ENCODE assay signal across 7 cellular contexts in genomic region chr15:89893696-89894450, GRCh38. TPM values are rescaled to one million over a fixed set of nuclear protein-coding genes. Genes with fewer than 3 reads are reported as not detected.
A peak's percentile ranks its signal among the peaks of the same experiment; 100 is the strongest.
DNase-seq lines count a peak whose midpoint lies in the region; ATAC-seq, FAIRE-seq and TF ChIP-seq lines count a peak whose summit lies in the region.

AP3S2 (minus strand) TSS chr15:89893994; CDS start chr15:89893949, 45 bp downstream.

- peak within 1 kb of the TSS; percentile 100 for H3K4me3 Mint-ChIP-seq in T-helper 2 cell treated with Interferon-gamma antibody and Interleukin-4, amounts not matched to agents 5 μg/mL and 100 μg/mL, for 36 hours
- peak within 1 kb of the TSS; percentile 97 for H3K4me3 Mint-ChIP-seq in astrocyte (ENCODE audit: unreplicated experiment)

- H3K36me3 ChIP-seq in astrocyte (ENCODE audit: insufficient read depth, low read length) (peaks cover 1% of the 10 kb centered on the region), hepatocyte (replicated peaks; ENCODE audit: insufficient read depth, low read depth) (no peaks in the 10 kb centered on the region)

- H3K79me2 ChIP-seq in astrocyte (ENCODE audit: insufficient read depth, low read length) (peaks cover 33% of the 10 kb centered on the region), hepatocyte (peaks cover 29% of the 10 kb centered on the region)

- H3K4me2 ChIP-seq in astrocyte (ENCODE audit: low read length) (peak within 1 kb of the TSS; percentile 90), hepatocyte (peak within 1 kb of the TSS; percentile 79)

- H3K27me3 Mint-ChIP-seq in T-helper 2 cell treated with Interferon-gamma antibody and Interleukin-4, amounts not matched to agents 5 μg/mL and 100 μg/mL, for 36 hours (ENCODE audit: low read depth): no peaks in the 10 kb centered on the region
- H3K27me3 Mint-ChIP-seq in astrocyte (ENCODE audit: low read depth, unreplicated experiment): no peaks in the 10 kb centered on the region

- H3K4me1 Mint-ChIP-seq in T-helper 2 cell treated with Interferon-gamma antibody and Interleukin-4, amounts not matched to agents 5 μg/mL and 100 μg/mL, for 36 hours (ENCODE audit: low read depth): peaks cover 31% of the 10 kb centered on the region
- no peaks in the 10 kb centered on the region for H3K4me1 Mint-ChIP-seq in astrocyte (ENCODE audit: low read depth, unreplicated experiment)

- TF ChIP-seq CTCF in astrocyte (IDR thresholded peaks at IDR 0.05; ENCODE audit: insufficient read depth, low read depth, low read length) (no peak), hepatocyte (IDR thresholded peaks at IDR 0.05; ENCODE audit: poor library complexity) (no peak)

- H3K4me3 ChIP-seq in astrocyte (ENCODE audit: insufficient read depth, low read depth, low read length): peak within 1 kb of the TSS; percentile 92
- H3K4me3 ChIP-seq in hepatocyte: peak within 1 kb of the TSS; percentile 74

- no peaks in the 10 kb centered on the region for H3K9me2 ChIP-seq in hepatocyte (replicated peaks; ENCODE audit: insufficient read depth)

- no peak for FAIRE-seq in astrocyte (lab: Jason Lieb, UNC)

- H3K27me3 ChIP-seq in astrocyte (ENCODE audit: insufficient read depth, low read length) (no peaks in the 10 kb centered on the region), hepatocyte (no peaks in the 10 kb centered on the region)

- peak within 1 kb of the TSS; percentile 97 for H3K27ac Mint-ChIP-seq in T-helper 2 cell treated with Interferon-gamma antibody and Interleukin-4, amounts not matched to agents 5 μg/mL and 100 μg/mL, for 36 hours
- peak within 1 kb of the TSS; percentile 94 for H3K27ac Mint-ChIP-seq in astrocyte (ENCODE audit: unreplicated experiment)

- H3K9ac ChIP-seq in astrocyte (ENCODE audit: low read length): peak within 1 kb of the TSS; percentile 96

- H4K20me1 ChIP-seq in astrocyte (ENCODE audit: insufficient read depth, low read length) (peaks cover 7% of the 10 kb centered on the region), hepatocyte (ENCODE audit: insufficient read depth, poor library complexity, severe bottlenecking) (no peaks in the 10 kb centered on the region)

- H3K4me1 ChIP-seq in astrocyte (ENCODE audit: insufficient read depth, low read length): no peaks in the 10 kb centered on the region
- peaks cover 5% of the 10 kb centered on the region for H3K4me1 ChIP-seq in hepatocyte (ENCODE audit: insufficient read depth)

- H3K27ac ChIP-seq in astrocyte (ENCODE audit: low read depth, low read length) (peak within 1 kb of the TSS; percentile 86), hepatocyte (peak within 1 kb of the TSS; percentile 93)

- peaks cover 12% of the 10 kb centered on the region for H3K36me3 Mint-ChIP-seq in T-helper 2 cell treated with Interferon-gamma antibody and Interleukin-4, amounts not matched to agents 5 μg/mL and 100 μg/mL, for 36 hours (ENCODE audit: low read depth)
- no peaks in the 10 kb centered on the region for H3K36me3 Mint-ChIP-seq in astrocyte (ENCODE audit: low read depth, unreplicated experiment)

- no peaks in the 10 kb centered on the region for H3K9me3 Mint-ChIP-seq in T-helper 2 cell treated with Interferon-gamma antibody and Interleukin-4, amounts not matched to agents 5 μg/mL and 100 μg/mL, for 36 hours
- no peaks in the 10 kb centered on the region for H3K9me3 Mint-ChIP-seq in astrocyte (ENCODE audit: unreplicated experiment)

- WGBS in hepatocyte (ENCODE audit: low lambda C conversion rate, missing lambda C conversion rate): 2% methylated on average over 61 of the region's 62 CpGs

- DNase-seq in NCI-H187 (lab: John Stamatoyannopoulos, UW) (peak; percentile 79 to 91), astrocyte (ENCODE audit: low read depth) (peak; percentile 92), hepatocyte (ENCODE audit: low spot score) (peak; percentile 95), retina (peak; percentile 99)
- peak; percentile 93 for DNase-seq in T-helper 2 cell treated with Interferon-gamma antibody and Interleukin-4, amounts not matched to agents 5 μg/mL and 100 μg/mL, for 36 hours (ENCODE audit: low spot score)

- ATAC-seq in GM18498 (IDR thresholded peaks at IDR 0.05; ENCODE audit: unreplicated experiment) (peak; percentile 92), HG02884 (IDR thresholded peaks at IDR 0.05; ENCODE audit: unreplicated experiment) (peak; percentile 80)

- H2AFZ ChIP-seq in astrocyte (ENCODE audit: low read depth, low read length) (peak within 1 kb of the TSS; percentile 87), hepatocyte (peak within 1 kb of the TSS; percentile 99)

- H3K9me3 ChIP-seq in astrocyte (ENCODE audit: insufficient read depth, low read depth, low read length) (no peaks in the 10 kb centered on the region), hepatocyte (ENCODE audit: low read depth) (no peaks in the 10 kb centered on the region)

RNA-seq across cellular contexts. Expression of gene AP3S2, which starts in this region (rescaled TPM):
- 37.9 and 41.2 TPM in 2 replicates for total RNA-seq in astrocyte
- total RNA-seq in hepatocyte: 51.7 and 61.2 TPM in 2 replicates
- 14.2 and 15.6 TPM in 2 replicates for polyA plus RNA-seq in hepatocyte

Comparison
In these comparisons a context has a peak if more than half of its experiments do, and no peak if none do; other contexts are left out.
1. Peak in every context shown above with its lines: DNase-seq, ATAC-seq, H3K4me3 ChIP-seq and H3K27ac ChIP-seq.